Comparison of ENCODE assay signal across 17 cellular contexts in genomic region chr4:8273450-8273849, GRCh38. TPM values are rescaled to one million over a fixed set of nuclear protein-coding genes. Genes with fewer than 3 reads are reported as not detected.
A peak's percentile ranks its signal among the peaks of the same experiment; 100 is the strongest.
DNase-seq lines count a peak whose midpoint lies in the region; ATAC-seq and TF ChIP-seq lines count a peak whose summit lies in the region.
"Had no signal": no experiment of that assay in that cellular context is flagged by ENCODE, and none has a peak within 500 bp of the region (broad histone marks: within the 10 kb centered on the region; RNA-seq: fewer than 3 reads in every experiment).

No MANE protein-coding gene starts in this region.

- peaks cover 0 to 12% (median 0%) of the 10 kb centered on the region in 4 donors for H3K27me3 ChIP-seq in esophagus muscularis mucosa
- no peaks in the 10 kb centered on the region for H3K27me3 ChIP-seq in neutrophil
- H3K27me3 ChIP-seq in transverse colon, result peaks cover 24% of the 10 kb centered on the region

- no peak for TF ChIP-seq EP300 in esophagus muscularis mucosa (IDR thresholded peaks at IDR 0.05)
- no peak for TF ChIP-seq EP300 in transverse colon (IDR thresholded peaks at IDR 0.05; ENCODE audit: low read depth)

- TF ChIP-seq CTCF in esophagus muscularis mucosa (IDR thresholded peaks at IDR 0.05), result no peak
- TF ChIP-seq CTCF in neutrophil (IDR thresholded peaks at IDR 0.05), result no peak
- no peak for TF ChIP-seq CTCF in transverse colon (IDR thresholded peaks at IDR 0.05)
- no peak for TF ChIP-seq CTCF in GM13976 (IDR thresholded peaks at IDR 0.05; ENCODE audit: borderline replicate concordance, control extremely low read depth, extremely low read depth, insufficient read depth, missing control alignments)

- ATAC-seq in HG03442 (IDR thresholded peaks at IDR 0.05; ENCODE audit: unreplicated experiment), result no peak

- DNase-seq in CMK (ENCODE audit: low read depth) (peak; percentile 18), esophagus muscularis mucosa (ENCODE audit: extremely low spot score) (no peak), transverse colon (no peak), GM13976 (ENCODE audit: low spot score) (no peak), NCI-H2196 treated with DMSO at 0.1 percent for 48 hours (lab: John Stamatoyannopoulos, UW; ENCODE audit: unreplicated experiment) (no peak)
- DNase-seq: AML-193; CD4-positive, alpha-beta T cell; GF-D8; GM23248; MV-4-11; NCI-H1436; NCI-H2081; NCI-H2227 treated with DMSO at 0.1 percent for 48 hours; NCI-H526 had no signal

- peaks cover 72 to 98% (median 96%) of the 10 kb centered on the region in 4 donors for H3K4me1 ChIP-seq in esophagus muscularis mucosa
- H3K4me1 ChIP-seq in neutrophil (ENCODE audit: control insufficient read depth in 1 of 2, insufficient read depth in 1 of 2, low read depth in 1 of 2, low read length in 1 of 2), result peaks cover 53 to 94% of the 10 kb centered on the region in 2 experiments
- H3K4me1 ChIP-seq in transverse colon, result peaks cover 25 to 48% (median 37%) of the 10 kb centered on the region in 4 donors

- peak overlapping the region; percentile 71 to 81 (median 78) for H3K27ac ChIP-seq in esophagus muscularis mucosa (replicated peaks in 1 of 4)
- peak overlapping the region; percentile 75 for H3K27ac ChIP-seq in neutrophil
- peak overlapping the region; percentile 36 to 83 (median 74) for H3K27ac ChIP-seq in transverse colon
- H3K27ac ChIP-seq: GM23248, RWPE1 had no signal

- intact Hi-C loops in esophagus muscularis mucosa (cut with DNase I) (no loop called here), transverse colon (cut with DNase I; ENCODE audit: low total_unique reads) (loop anchor here (5.0 kb wide), 1 partner anchor 119 kb away; no protein-coding TSS in a partner anchor)

- 75% methylated on average over 13 of the region's 13 CpGs for whole genome bisulfite sequencing in esophagus muscularis mucosa
- 77% methylated on average over 13 of the region's 13 CpGs; no CpG with 5 or more reads in 1 of the 2 donors for WGBS in transverse colon (ENCODE audit: low coverage in 1 of 2), 2 donors

- TF ChIP-seq POLR2A in esophagus muscularis mucosa (IDR thresholded peaks at IDR 0.05; ENCODE audit: low read depth), result no peak
- no peak for TF ChIP-seq POLR2A in transverse colon (IDR thresholded peaks at IDR 0.05)

- H3K4me3 ChIP-seq in esophagus muscularis mucosa (peak overlapping the region in 2 of 4 donors; percentile 71 to 72), neutrophil (ENCODE audit: low read depth in 1 of 2, low read length in 1 of 2) (peak overlapping the region in 1 of 2 experiments; percentile 23), transverse colon (no peak overlapping the region)
- H3K4me3 ChIP-seq: GM23248 had no signal

- H3K9me3 ChIP-seq in esophagus muscularis mucosa (no peaks in the 10 kb centered on the region), neutrophil (no peaks in the 10 kb centered on the region), transverse colon (no peaks in the 10 kb centered on the region)

- in situ Hi-C loops in transverse colon (cut with MboI; ENCODE audit: low pct_ligation_motif_present in 1 of 4, low pct_unique_long_range_greater_than_20kb in 1 of 4, low sequenced_read_pairs in 3 of 4), result no loop called here
- in situ Hi-C loops in GM13976 (cut with MboI; ENCODE audit: low sequenced_read_pairs, unreplicated experiment), result no loop called here

- H3K36me3 ChIP-seq in esophagus muscularis mucosa (no peaks in the 10 kb centered on the region), neutrophil (no peaks in the 10 kb centered on the region), transverse colon (no peaks in the 10 kb centered on the region)

RNA-seq across cellular contexts. Expression of gene HTRA3, which starts 3.9 kb away (rescaled TPM):
- 10 to 100 TPM; 56.1 to 82.2 (median 67.2) TPM for total RNA-seq in esophagus muscularis mucosa
- 10 to 100 TPM in 1 of 4 donors, 1 to 10 TPM in 3; 1.5 to 11.9 (median 6.5) TPM for total RNA-seq in transverse colon
- total RNA-seq: CD4-positive, alpha-beta T cell had no signal

Comparison
In these comparisons a context has a peak if more than half of its experiments do, and no peak if none do; other contexts are left out.
1. RNA of gene HTRA3, which starts 3.9 kb away (total RNA-seq): 56.1 to 82.2 TPM in esophagus muscularis mucosa; 1.5 to 11.9 TPM in transverse colon; every median in the first group is over 4 times any median in the second.
2. Peak in every context shown above with its lines, with median percentiles within 50 percentile points of each other: H3K27ac ChIP-seq.